ENCODE assay signal across 15 cellular contexts in the genomic region with DNA sequence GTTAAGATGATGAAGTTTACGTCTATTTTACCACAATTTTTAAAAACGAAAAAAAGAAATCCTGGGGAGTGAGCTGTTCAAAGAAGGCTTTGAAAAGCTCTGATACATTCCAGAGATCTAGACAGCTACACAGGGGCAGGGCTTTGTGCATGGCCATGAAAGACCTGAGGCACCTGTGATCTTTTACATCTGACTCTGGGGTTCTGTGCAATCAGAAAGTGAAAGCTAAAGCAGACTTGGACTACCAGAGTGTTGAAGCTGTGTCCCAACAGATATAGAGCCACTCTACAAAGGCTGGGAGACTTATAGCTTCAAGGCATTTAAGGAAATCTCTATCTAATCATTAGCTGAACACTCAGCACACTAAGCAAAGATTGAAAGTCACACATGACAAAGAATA. TPM values are rescaled to one million over a fixed set of nuclear protein-coding genes. Genes with fewer than 3 reads are reported as not detected.
A peak's percentile ranks its signal among the peaks of the same experiment; 100 is the strongest.
DNase-seq lines count a peak whose midpoint lies in the region; ATAC-seq and TF ChIP-seq lines count a peak whose summit lies in the region.
"Had no signal": no experiment of that assay in that cellular context is flagged by ENCODE, and none has a peak within 500 bp of the region (broad histone marks: within the 10 kb centered on the region; RNA-seq: fewer than 3 reads in every experiment).

No MANE protein-coding gene starts in this region.

- no peaks in the 10 kb centered on the region for H3K9me3 Mint-ChIP-seq in Caco-2 (ENCODE audit: unreplicated experiment)

- no peaks in the 10 kb centered on the region for H3K36me3 ChIP-seq in Caco-2 (ENCODE audit: control insufficient read depth, insufficient read depth, low read length)

- no TSS peak for BruUV-seq in Caco-2 (replicated peaks; lab: Mats Ljungman, UMichigan)

- CTCF ChIA-PET in Caco-2 (lab: Charles Lee) = no interaction called here

- H3K4me1 ChIP-seq in Caco-2 = no peaks in the 10 kb centered on the region

- TF ChIP-seq CTCF in Caco-2 (IDR thresholded peaks at IDR 0.05; ENCODE audit: insufficient read depth in 1 of 2, low read depth in 1 of 2, low read length in 1 of 2, severe bottlenecking in 1 of 2, unreplicated experiment in 1 of 2) = no peak

- H3K4me3 Mint-ChIP-seq in Caco-2 (ENCODE audit: unreplicated experiment) = no peak overlapping the region
- H3K4me3 Mint-ChIP-seq: T-cell had no signal

- no peaks in the 10 kb centered on the region for H3K36me3 Mint-ChIP-seq in Caco-2 (ENCODE audit: insufficient read depth, unreplicated experiment)
- H3K36me3 Mint-ChIP-seq: T-cell had no signal

- no peak overlapping the region for H3K27ac Mint-ChIP-seq in Caco-2 (ENCODE audit: unreplicated experiment)
- H3K27ac Mint-ChIP-seq: T-cell had no signal

- H3K27me3 ChIP-seq in Caco-2 (replicated peaks; ENCODE audit: control insufficient read depth, insufficient read depth, low read length) = no peaks in the 10 kb centered on the region
- H3K27me3 ChIP-seq: dorsolateral prefrontal cortex had no signal

- no peak overlapping the region for H3K4me3 ChIP-seq in Caco-2 (ENCODE audit: low read depth, low read length)
- H3K4me3 ChIP-seq: dorsolateral prefrontal cortex had no signal

- H3K27me3 Mint-ChIP-seq in Caco-2 (ENCODE audit: insufficient read depth, unreplicated experiment) = no peaks in the 10 kb centered on the region

- POLR2A ChIA-PET in Caco-2 (lab: Charles Lee) = no interaction called here

- intact Hi-C loops in Caco-2 (cut with micrococcal nuclease; ENCODE audit: unreplicated experiment) = no loop called here

- H3K4me1 Mint-ChIP-seq in Caco-2 (ENCODE audit: low read depth, unreplicated experiment) = no peaks in the 10 kb centered on the region
- H3K4me1 Mint-ChIP-seq: T-cell had no signal

- DNase-seq in SK-MEL-5 (ENCODE audit: low read depth, low spot score) = peak; percentile 7
- no peak for DNase-seq in activated CD4-positive, CD25-positive, alpha-beta regulatory T cell treated with anti-CD3 and anti-CD28 coated beads, Interleukin-2, amount 50 U/mL, for 72 hours
- DNase-seq in activated effector memory CD4-positive, alpha-beta T cell treated with Interleukin-2 at 50 U/mL for 16 hours = no peak
- DNase-seq in DMS 273 (lab: John Stamatoyannopoulos, UW; ENCODE audit: unreplicated experiment) = no peak
- no peak for DNase-seq in Caco-2
- DNase-seq: activated CD4-positive, alpha-beta T cell treated with anti-CD3 and anti-CD28 coated beads for 1 hour; activated T-cell treated with anti-CD3 and anti-CD28 coated beads, Interleukin-2, amount 50 U/mL, for 48 hours; DMS79; dorsolateral prefrontal cortex; stimulated activated CD4-positive, alpha-beta T cell treated with anti-CD3 and anti-CD28 coated beads, Interleukin-4, amount 100 ng/mL, for 4 hours; stimulated activated naive CD4-positive, alpha-beta T cell treated with Interleukin-2 at 50 U/mL for 16 hours; T-cell had no signal

- H3K9me3 ChIP-seq in Caco-2 = no peaks in the 10 kb centered on the region

- in situ Hi-C loops in SK-MEL-5 (cut with HindIII; ENCODE audit: low pct_unique_long_range_greater_than_20kb, low sequenced_read_pairs) = no loop called here

- peak; percentile 86 for ATAC-seq in GM18498 (IDR thresholded peaks at IDR 0.05; ENCODE audit: unreplicated experiment)
- ATAC-seq in GM19463 (IDR thresholded peaks at IDR 0.05; ENCODE audit: unreplicated experiment) = peak; percentile 59
- peak; percentile 57 for ATAC-seq in HG03066 (IDR thresholded peaks at IDR 0.05; ENCODE audit: low read depth, unreplicated experiment)
- ATAC-seq: T-cell had no signal

RNA-seq across cellular contexts. Expression of gene PARD6G, which starts 34.1 kb away (rescaled TPM):
- total RNA-seq in SK-MEL-5 (2014; rRNA removed; shearing (Covaris generic)) = 8.6 and 8.8 TPM in 2 replicates
- polyA plus RNA-seq in SK-MEL-5 (2015; cell fraction: cytosol; rRNA removed) = 16.4 and 20.4 TPM in 2 replicates
- polyA plus RNA-seq in SK-MEL-5 (2015; cell fraction: nucleus; rRNA removed) = 8.1 and 10.0 TPM in 2 replicates
- total RNA-seq in Caco-2 (2022) = 1.0 and 1.3 TPM in 2 replicates
